ENCODE assay signal across 18 cellular contexts in genomic region chr10:97570789-97571536, GRCh38. TPM values are rescaled to one million over a fixed set of nuclear protein-coding genes. Genes with fewer than 3 reads are reported as not detected.
DNase-seq lines count a peak whose midpoint lies in the region; ATAC-seq and TF ChIP-seq lines count a peak whose summit lies in the region.
"Had no signal": no experiment of that assay in that cellular context is flagged by ENCODE, and none has a peak within 500 bp of the region (broad histone marks: within the 10 kb centered on the region; RNA-seq: fewer than 3 reads in every experiment).

No MANE protein-coding gene starts in this region.

- no peak for DNase-seq in mammary epithelial cell
- DNase-seq in breast epithelium (ENCODE audit: low spot score in 2 of 2): no peak
- DNase-seq in cerebellum (ENCODE audit: low spot score): peak; percentile 75
- peak; percentile 21 for DNase-seq in midbrain (lab: John Stamatoyannopoulos, UW)
- no peak for DNase-seq in type B pancreatic cell (ENCODE audit: extremely low spot score, unreplicated experiment)
- DNase-seq in MM.1S: no peak
- DNase-seq: activated CD4-positive, alpha-beta T cell treated with anti-CD3 and anti-CD28 coated beads, Interleukin-2, amount 50 U/mL, for 48 hours; CD4-positive, alpha-beta T cell; effector CD4-positive, alpha-beta T cell; foreskin fibroblast; NCI-H1930; NCI-H748 treated with DMSO at 0.1 percent for 48 hours; stimulated activated CD8-positive, alpha-beta memory T cell treated with anti-CD3 and anti-CD28 coated beads, Interleukin-4, amount 100 ng/mL, for 48 hours; uterus had no signal

- no peak for ATAC-seq in GM21717 (IDR thresholded peaks at IDR 0.05; ENCODE audit: unreplicated experiment)
- ATAC-seq in HG03520 (IDR thresholded peaks at IDR 0.05; ENCODE audit: unreplicated experiment): no peak
- ATAC-seq: activated T-helper 17 cell treated with anti-CD3 and anti-CD28 coated beads, Interleukin-2, amount 50 U/mL, for 72 hours had no signal

- H3K27me3 ChIP-seq in mammary epithelial cell (ENCODE audit: insufficient read depth, low read length) (no peaks in the 10 kb centered on the region), breast epithelium (no peaks in the 10 kb centered on the region), MM.1S (replicated peaks; ENCODE audit: insufficient read depth, low read length) (no peaks in the 10 kb centered on the region)
- H3K27me3 ChIP-seq: uterus had no signal

- no peaks in the 10 kb centered on the region for H3K36me3 Mint-ChIP-seq in type B pancreatic cell

- H3K27ac ChIP-seq in mammary epithelial cell (ENCODE audit: insufficient read depth, low read depth, low read length) (peak overlapping the region; percentile 17), breast epithelium (peak overlapping the region in 1 of 2 donors; percentile 79), MM.1S (ENCODE audit: low read length) (no peak overlapping the region)
- H3K27ac ChIP-seq: parathyroid adenoma, uterus had no signal

- H3K4me3 ChIP-seq in mammary epithelial cell (replicated peaks in 1 of 3; ENCODE audit: insufficient read depth in 1 of 3, low read depth in 2 of 3, low read length in 3 of 3) (no peak overlapping the region), breast epithelium (no peak overlapping the region), MM.1S (ENCODE audit: low read length) (no peak overlapping the region)
- H3K4me3 ChIP-seq: uterus had no signal

- CTCF ChIA-PET in mammary epithelial cell (lab: Charles Lee; ENCODE audit: low non-redundant PET): no interaction called here

- in situ Hi-C loops in mammary epithelial cell (cut with MboI; ENCODE audit: low sequenced_read_pairs in 2 of 2): no loop called here

- dilution Hi-C loops in mammary epithelial cell (cut with HindIII; ENCODE audit: low sequenced_read_pairs): no loop called here

- H3K9me3 ChIP-seq in mammary epithelial cell (replicated peaks; ENCODE audit: insufficient read depth, low read length): no peaks in the 10 kb centered on the region
- no peaks in the 10 kb centered on the region for H3K9me3 ChIP-seq in breast epithelium
- no peaks in the 10 kb centered on the region for H3K9me3 ChIP-seq in MM.1S (replicated peaks; ENCODE audit: insufficient read depth, low read length)
- H3K9me3 ChIP-seq: uterus had no signal

- no peaks in the 10 kb centered on the region for H3K4me1 Mint-ChIP-seq in type B pancreatic cell (ENCODE audit: unreplicated experiment)
- H3K4me1 Mint-ChIP-seq: activated T-helper 17 cell treated with anti-CD3 and anti-CD28 coated beads, Interleukin-2, amount 50 U/mL, for 72 hours had no signal

- no peaks in the 10 kb centered on the region for H4K20me1 ChIP-seq in mammary epithelial cell (ENCODE audit: insufficient read depth, low read length)
- no peaks in the 10 kb centered on the region for H4K20me1 ChIP-seq in MM.1S (ENCODE audit: insufficient read depth, low read length)

- peak overlapping the region; percentile 87 for H3K27ac Mint-ChIP-seq in type B pancreatic cell
- H3K27ac Mint-ChIP-seq: activated T-helper 17 cell treated with anti-CD3 and anti-CD28 coated beads, Interleukin-2, amount 50 U/mL, for 72 hours; CD4-positive, alpha-beta T cell had no signal

- TF ChIP-seq POLR2A in breast epithelium (IDR thresholded peaks at IDR 0.05): no peak

- H3F3A ChIP-seq in MM.1S (ENCODE audit: insufficient read depth, low read length): no peaks in the 10 kb centered on the region

- no peaks in the 10 kb centered on the region for H3K79me2 ChIP-seq in mammary epithelial cell (ENCODE audit: insufficient read depth, low read length)
- no peaks in the 10 kb centered on the region for H3K79me2 ChIP-seq in MM.1S (ENCODE audit: low read length)
- H3K79me2 ChIP-seq: parathyroid adenoma had no signal

- no peaks in the 10 kb centered on the region for H3K27me3 Mint-ChIP-seq in type B pancreatic cell
- H3K27me3 Mint-ChIP-seq: activated T-helper 17 cell treated with anti-CD3 and anti-CD28 coated beads, Interleukin-2, amount 50 U/mL, for 72 hours; CD4-positive, alpha-beta T cell had no signal

- no peak overlapping the region for H3K4me3 Mint-ChIP-seq in type B pancreatic cell
- H3K4me3 Mint-ChIP-seq: activated T-helper 17 cell treated with anti-CD3 and anti-CD28 coated beads, Interleukin-2, amount 50 U/mL, for 72 hours; CD4-positive, alpha-beta T cell had no signal

- intact Hi-C loops in mammary epithelial cell (cut with micrococcal nuclease) (loop anchor here (1.0 to 5.0 kb wide), 2 partner anchors 108 to 161 kb away; no protein-coding TSS in a partner anchor), breast epithelium (cut with DNase I; ENCODE audit: low total_unique reads) (no loop called here)

- no peaks in the 10 kb centered on the region for H3K9me3 Mint-ChIP-seq in type B pancreatic cell
- H3K9me3 Mint-ChIP-seq: activated T-helper 17 cell treated with anti-CD3 and anti-CD28 coated beads, Interleukin-2, amount 50 U/mL, for 72 hours; CD4-positive, alpha-beta T cell had no signal

- H2AFZ ChIP-seq in mammary epithelial cell (ENCODE audit: low read depth, low read length): peak overlapping the region; percentile 1
- no peak overlapping the region for H2AFZ ChIP-seq in MM.1S (ENCODE audit: low read length)
- H2AFZ ChIP-seq: parathyroid adenoma had no signal

- TF ChIP-seq CTCF in mammary epithelial cell (conservative IDR thresholded peaks at IDR 0.05 in 1 of 2, IDR thresholded peaks at IDR 0.05 in 1 of 2; ENCODE audit: extremely low read depth in 1 of 2, insufficient read depth in 1 of 2, low read depth in 1 of 2, low read length in 2 of 2) (no peak), breast epithelium (IDR thresholded peaks at IDR 0.05) (no peak), type B pancreatic cell (conservative IDR thresholded peaks at IDR 0.05) (no peak), MM.1S (IDR thresholded peaks at IDR 0.05; ENCODE audit: low read length) (no peak)

- 69% methylated on average over 4 of the region's 6 CpGs for WGBS in mammary epithelial cell (ENCODE audit: low coverage, missing lambda C conversion rate)

- H3K4me2 ChIP-seq in mammary epithelial cell (ENCODE audit: insufficient read depth, low read depth, low read length): peak overlapping the region; percentile 75
- H3K4me2 ChIP-seq in MM.1S (ENCODE audit: low read depth, low read length): no peak overlapping the region

- peaks cover 59% of the 10 kb centered on the region for H3K4me1 ChIP-seq in mammary epithelial cell (ENCODE audit: insufficient read depth, low read length)
- H3K4me1 ChIP-seq in breast epithelium: no peaks in the 10 kb centered on the region
- H3K4me1 ChIP-seq in MM.1S (ENCODE audit: low read length): no peaks in the 10 kb centered on the region
- H3K4me1 ChIP-seq: uterus had no signal

- H3K9ac ChIP-seq in mammary epithelial cell (ENCODE audit: insufficient read depth, low read length) (no peak overlapping the region), MM.1S (ENCODE audit: low read length) (no peak overlapping the region)
- H3K9ac ChIP-seq: parathyroid adenoma had no signal

- BruUV-seq in mammary epithelial cell (replicated peaks; lab: Mats Ljungman, UMichigan): TSS peak; percentile 48

- H3K9me2 ChIP-seq in MM.1S (replicated peaks; ENCODE audit: insufficient read depth, low read length): no peaks in the 10 kb centered on the region

- H3K36me3 ChIP-seq in mammary epithelial cell (ENCODE audit: insufficient read depth, low read length): peaks cover 5% of the 10 kb centered on the region
- no peaks in the 10 kb centered on the region for H3K36me3 ChIP-seq in breast epithelium
- H3K36me3 ChIP-seq in MM.1S (replicated peaks; ENCODE audit: insufficient read depth, low read length): no peaks in the 10 kb centered on the region
- H3K36me3 ChIP-seq: uterus had no signal

RNA-seq across cellular contexts. Expression of gene ANKRD2, which starts 1.6 kb away (rescaled TPM):
- total RNA-seq in mammary epithelial cell (under 1 TPM; 0.47 to 0.83 TPM), breast epithelium (not detected), cerebellum (not detected), type B pancreatic cell (ENCODE audit: low replicate concordance) (0.19 TPM in 1 of 2 replicates, not detected in the other)
- 0.87 TPM for polyA plus RNA-seq in mammary epithelial cell
- not detected for polyA minus RNA-seq in mammary epithelial cell
- total RNA-seq: activated T-helper 17 cell treated with anti-CD3 and anti-CD28 coated beads, Interleukin-2, amount 50 U/mL, for 72 hours; CD4-positive, alpha-beta T cell had no signal

RNA-seq across cellular contexts. Expression of gene HOGA1, which starts 13.2 kb away (rescaled TPM):
- total RNA-seq in mammary epithelial cell (1 to 10 TPM in 1 of 2 donors, under 1 TPM in 1; 0.17 to 1.8 TPM), breast epithelium (10 to 100 TPM in 1 of 3 donors, 1 to 10 TPM in 2; 1.9 to 11.0 (median 2.3) TPM), cerebellum (3.4 TPM), type B pancreatic cell (ENCODE audit: low replicate concordance) (0.57 and 2.1 TPM in 2 replicates)
- 0.32 TPM for polyA plus RNA-seq in mammary epithelial cell
- polyA minus RNA-seq in mammary epithelial cell: not detected
- total RNA-seq: activated T-helper 17 cell treated with anti-CD3 and anti-CD28 coated beads, Interleukin-2, amount 50 U/mL, for 72 hours; CD4-positive, alpha-beta T cell had no signal

RNA-seq across cellular contexts. Expression of gene C10orf62, which starts 18.6 kb away (rescaled TPM):
- total RNA-seq in mammary epithelial cell (not detected), breast epithelium (under 1 TPM in 2 of 3 donors, not detected in 1; 0.32 to 0.33 TPM), cerebellum (0.73 TPM), type B pancreatic cell (ENCODE audit: low replicate concordance) (0.34 TPM in 1 of 2 replicates, not detected in the other)
- 0.05 TPM for polyA plus RNA-seq in mammary epithelial cell
- not detected for polyA minus RNA-seq in mammary epithelial cell
- total RNA-seq: activated T-helper 17 cell treated with anti-CD3 and anti-CD28 coated beads, Interleukin-2, amount 50 U/mL, for 72 hours; CD4-positive, alpha-beta T cell; uterus had no signal

Comparison
In these comparisons a context has a peak if more than half of its experiments do, and no peak if none do; other contexts are left out.
1. DNase-seq: peak in cerebellum (single experiment) and midbrain (single experiment); none in mammary epithelial cell (single experiment), breast epithelium (0 of 2), type B pancreatic cell (single experiment) and MM.1S (single experiment).